ENCODE assay signal across 9 cellular contexts in genomic region chr5:142748568-142749249, GRCh38. TPM values are rescaled to one million over a fixed set of nuclear protein-coding genes. Genes with fewer than 3 reads are reported as not detected.
A peak's percentile ranks its signal among the peaks of the same experiment; 100 is the strongest.
DNase-seq lines count a peak whose midpoint lies in the region; ATAC-seq and TF ChIP-seq lines count a peak whose summit lies in the region.
"Had no signal": no experiment of that assay in that cellular context is flagged by ENCODE, and none has a peak within 500 bp of the region (broad histone marks: within the 10 kb centered on the region; RNA-seq: fewer than 3 reads in every experiment).

No MANE protein-coding gene starts in this region.

- DNase-seq in NCI-H1105 treated with DMSO at 0.1 percent for 48 hours (lab: John Stamatoyannopoulos, UW) (peak; percentile 1), activated T-cell treated with anti-CD3 and anti-CD28 coated beads for 4 hours (peak; percentile 21), foreskin keratinocyte (peak; percentile 44 to 66), NCI-H1694 (lab: John Stamatoyannopoulos, UW) (no peak), ureter (ENCODE audit: low spot score) (no peak)
- peak; percentile 6 to 24 for DNase-seq in stimulated activated CD4-positive, alpha-beta T cell treated with anti-CD3 and anti-CD28 coated beads, Interleukin-1b, Interleukin-23, amount 100 ng/mL, for 1 hour (ENCODE audit: low read depth in 2 of 2)

- peaks cover 11% of the 10 kb centered on the region for H3K4me1 ChIP-seq in foreskin keratinocyte

- no peaks in the 10 kb centered on the region for H3K27me3 ChIP-seq in foreskin keratinocyte

- TF ChIP-seq CTCF in foreskin keratinocyte (conservative IDR thresholded peaks at IDR 0.05): peak; percentile 62

- ATAC-seq in GM18498 (IDR thresholded peaks at IDR 0.05; ENCODE audit: unreplicated experiment): peak; percentile 43
- ATAC-seq in foreskin keratinocyte: peak; percentile 74
- no peak for ATAC-seq in GM21723 (IDR thresholded peaks at IDR 0.05; ENCODE audit: unreplicated experiment)
- ATAC-seq: right cardiac atrium had no signal

- H3K27ac ChIP-seq in foreskin keratinocyte: no peak overlapping the region

RNA-seq across cellular contexts. Expression of gene ARHGAP26, which starts 21.5 kb away (rescaled TPM):
- total RNA-seq in foreskin keratinocyte (6.8 and 9.3 TPM in 2 replicates), ureter (46.9 TPM)
- 5.1 and 5.3 TPM in 2 replicates for polyA plus RNA-seq in foreskin keratinocyte

Comparison
In these comparisons a context has a peak if more than half of its experiments do, and no peak if none do; other contexts are left out.
1. DNase-seq: peak in NCI-H1105 treated with DMSO at 0.1 percent for 48 hours (single experiment), activated T-cell treated with anti-CD3 and anti-CD28 coated beads for 4 hours (single experiment), foreskin keratinocyte (2 of 2) and stimulated activated CD4-positive, alpha-beta T cell treated with anti-CD3 and anti-CD28 coated beads, Interleukin-1b, Interleukin-23, amount 100 ng/mL, for 1 hour (2 of 2); none in NCI-H1694 (single experiment) and ureter (single experiment).